ENCODE assay signal across 8 cellular contexts in genomic region chr7:6271694-6272371, GRCh38. TPM values are rescaled to one million over a fixed set of nuclear protein-coding genes. Genes with fewer than 3 reads are reported as not detected.
DNase-seq lines count a peak whose midpoint lies in the region; ATAC-seq and TF ChIP-seq lines count a peak whose summit lies in the region.

No MANE protein-coding gene starts in this region.

- TF ChIP-seq CTCF in AG04450 (IDR thresholded peaks at IDR 0.05; ENCODE audit: low read depth, low read length), result no peak
- no peak for TF ChIP-seq CTCF in MM.1S (IDR thresholded peaks at IDR 0.05; ENCODE audit: low read length)
- TF ChIP-seq CTCF in right atrium auricular region (IDR thresholded peaks at IDR 0.05), result no peak

- peaks cover 10% of the 10 kb centered on the region for H3K4me1 ChIP-seq in MM.1S (ENCODE audit: low read length)
- H3K4me1 ChIP-seq in right atrium auricular region, result peaks cover 0 to 34% of the 10 kb centered on the region in 2 donors

- no peak overlapping the region for H3K27ac ChIP-seq in AG04450 (ENCODE audit: low read depth, low read length)
- no peak overlapping the region for H3K27ac ChIP-seq in MM.1S (ENCODE audit: low read length)
- H3K27ac ChIP-seq in right atrium auricular region, result peak overlapping the region; percentile 83 to 93

- H3K27me3 ChIP-seq in AG04450 (ENCODE audit: control insufficient read depth, insufficient read depth, low read length) (no peaks in the 10 kb centered on the region), MM.1S (replicated peaks; ENCODE audit: insufficient read depth, low read length) (no peaks in the 10 kb centered on the region), right atrium auricular region (no peaks in the 10 kb centered on the region)

- H3K36me3 ChIP-seq in MM.1S (replicated peaks; ENCODE audit: insufficient read depth, low read length) (no peaks in the 10 kb centered on the region), right atrium auricular region (no peaks in the 10 kb centered on the region)

- ATAC-seq in GM19023 (IDR thresholded peaks at IDR 0.05; ENCODE audit: unreplicated experiment), result peak; percentile 19
- peak; percentile 12 for ATAC-seq in sciatic nerve
- no peak for ATAC-seq in GM21447 (IDR thresholded peaks at IDR 0.05; ENCODE audit: unreplicated experiment)

- CTCF ChIA-PET in AG04450 (lab: Charles Lee), result interaction anchor here (0.6 to 1.6 kb wide), 3 partner anchors 11 to 111 kb away, joined by 3 to 15 read pairs (median 3); no protein-coding TSS in a partner anchor

- H3K9me2 ChIP-seq in MM.1S (replicated peaks; ENCODE audit: insufficient read depth, low read length), result no peaks in the 10 kb centered on the region

- H3K4me3 ChIP-seq in AG04450 (ENCODE audit: low read depth, low read length), result peak overlapping the region; percentile 92
- H3K4me3 ChIP-seq in MM.1S (ENCODE audit: low read length), result peak overlapping the region; percentile 85
- H3K4me3 ChIP-seq in right atrium auricular region, result peak overlapping the region; percentile 92 to 99

- peak overlapping the region; percentile 66; the same call in 1 of the 2 replicates for H3K9ac ChIP-seq in MM.1S (ENCODE audit: low read length)

- no peaks in the 10 kb centered on the region for H3F3A ChIP-seq in MM.1S (ENCODE audit: insufficient read depth, low read length)

- intact Hi-C loops in sciatic nerve (cut with DNase I), result no loop called here

- no peaks in the 10 kb centered on the region for H4K20me1 ChIP-seq in MM.1S (ENCODE audit: insufficient read depth, low read length)

- DNase-seq in AG04450 (ENCODE audit: low read depth, low spot score) (no peak), MM.1S (no peak), right atrium auricular region (ENCODE audit: low spot score) (no peak), sciatic nerve (ENCODE audit: low spot score) (peak; percentile 69), Kasumi-1 (lab: John Stamatoyannopoulos, UW) (no peak)
- DNase-seq in activated naive CD4-positive, alpha-beta T cell treated with anti-CD3 and anti-CD28 coated beads, Interleukin-2, amount 50 U/mL, for 16 hours, result peak; percentile 25

- POLR2A ChIA-PET in AG04450 (lab: Yijun Ruan, JAX), result interaction anchor here (1.2 kb wide), 1 partner anchor 10 kb away, joined by 3 read pairs; no protein-coding TSS in a partner anchor

- H3K9me3 ChIP-seq in AG04450 (ENCODE audit: control insufficient read depth, insufficient read depth, low read length), result peaks cover 2% of the 10 kb centered on the region; the same call in 1 of the 2 replicates
- no peaks in the 10 kb centered on the region for H3K9me3 ChIP-seq in MM.1S (replicated peaks; ENCODE audit: insufficient read depth, low read length)
- H3K9me3 ChIP-seq in right atrium auricular region, result no peaks in the 10 kb centered on the region

- peak overlapping the region; percentile 83 for H3K4me2 ChIP-seq in MM.1S (ENCODE audit: low read depth, low read length)

- H2AFZ ChIP-seq in MM.1S (ENCODE audit: low read length), result peak overlapping the region; percentile 76

- H3K79me2 ChIP-seq in MM.1S (ENCODE audit: low read length), result peaks cover 45% of the 10 kb centered on the region

RNA-seq across cellular contexts. Expression of gene CYTH3, which starts 0.6 kb away (rescaled TPM):
- polyA plus RNA-seq in AG04450 (2011; rRNA removed), result 28.5 and 30.2 TPM in 2 replicates
- polyA minus RNA-seq in AG04450 (2011; rRNA and poly(A)+ RNA removed), result 28.8 and 34.7 TPM in 2 replicates
- total RNA-seq in right atrium auricular region (10 to 100 TPM; 27.2 to 34.0 TPM), sciatic nerve (56.9 TPM)

Comparison
In these comparisons a context has a peak if more than half of its experiments do, and no peak if none do; other contexts are left out.
1. DNase-seq: peak in activated naive CD4-positive, alpha-beta T cell treated with anti-CD3 and anti-CD28 coated beads, Interleukin-2, amount 50 U/mL, for 16 hours (single experiment) and sciatic nerve (single experiment); none in AG04450 (single experiment), MM.1S (single experiment), right atrium auricular region (single experiment) and Kasumi-1 (0 of 2).
2. H3K27ac ChIP-seq: peak in right atrium auricular region (2 of 2); none in AG04450 (single experiment) and MM.1S (single experiment).
3. Peak in every context shown above with its lines, with median percentiles within 50 percentile points of each other: H3K4me3 ChIP-seq.